In genomic region chr17:21079196-21079595, GRCh38 we compare ENCODE assay signal across 19 cellular contexts. TPM values are rescaled to one million over a fixed set of nuclear protein-coding genes. Genes with fewer than 3 reads are reported as not detected.
DNase-seq lines count a peak whose midpoint lies in the region; ATAC-seq and TF ChIP-seq lines count a peak whose summit lies in the region.
"Had no signal": no experiment of that assay in that cellular context is flagged by ENCODE, and none has a peak within 500 bp of the region (broad histone marks: within the 10 kb centered on the region; RNA-seq: fewer than 3 reads in every experiment).

No MANE protein-coding gene starts in this region.

- H3K36me3 ChIP-seq in BLaER1: no peaks in the 10 kb centered on the region
- no peaks in the 10 kb centered on the region for H3K36me3 ChIP-seq in neural progenitor cell
- H3K36me3 ChIP-seq in H7 (replicated peaks; ENCODE audit: control insufficient read depth, insufficient read depth, low read length): no peaks in the 10 kb centered on the region

- DNase-seq in cerebellar cortex (ENCODE audit: low spot score) (peak; percentile 51), neural progenitor cell (ENCODE audit: low spot score) (no peak), H7 (no peak)
- no peak for DNase-seq in stimulated activated effector memory CD8-positive, alpha-beta T cell treated with anti-CD3 and anti-CD28 coated beads, Interleukin-12 subunit alpha, Interleukin-12 subunit beta, amount 100 ng/mL, for 72 hours (ENCODE audit: low spot score in 2 of 2)
- DNase-seq: 8988T; Caco-2; CD4-positive, CD25-positive, alpha-beta regulatory T cell; CD8-positive, alpha-beta T cell; DMS153; DND-41; GDM1; GM23248; H9 had no signal

- H3K27me3 Mint-ChIP-seq in neural progenitor cell (ENCODE audit: insufficient read depth, low read depth): peaks cover 2% of the 10 kb centered on the region

- H3K4me3 ChIP-seq in BLaER1 (no peak overlapping the region), neural progenitor cell (no peak overlapping the region), H7 (ENCODE audit: insufficient read depth, low read depth, low read length) (no peak overlapping the region)
- H3K4me3 ChIP-seq: GM12878, GM23248 had no signal

- peak overlapping the region; percentile 69 for H3K27ac Mint-ChIP-seq in neural progenitor cell
- no peak overlapping the region for H3K27ac Mint-ChIP-seq in stimulated activated effector memory CD8-positive, alpha-beta T cell treated with anti-CD3 and anti-CD28 coated beads, Interleukin-12 subunit alpha, Interleukin-12 subunit beta, amount 100 ng/mL, for 72 hours
- H3K27ac Mint-ChIP-seq: CD4-positive, CD25-positive, alpha-beta regulatory T cell; CD8-positive, alpha-beta T cell; H9 had no signal

- no peak for ATAC-seq in stimulated activated effector memory CD8-positive, alpha-beta T cell treated with anti-CD3 and anti-CD28 coated beads, Interleukin-12 subunit alpha, Interleukin-12 subunit beta, amount 100 ng/mL, for 72 hours
- no peak for ATAC-seq in HG02678 (IDR thresholded peaks at IDR 0.05; ENCODE audit: unreplicated experiment)
- ATAC-seq in GM21528 (IDR thresholded peaks at IDR 0.05; ENCODE audit: low FRiP score, unreplicated experiment): no peak
- ATAC-seq: CD8-positive, alpha-beta T cell; GM12878; HCT116 had no signal

- H3K9ac ChIP-seq in BLaER1 (no peak overlapping the region), neural progenitor cell (no peak overlapping the region)
- H3K9ac ChIP-seq: GM23248 had no signal

- no peaks in the 10 kb centered on the region for H3K79me2 ChIP-seq in neural progenitor cell (ENCODE audit: low read depth)

- no peaks in the 10 kb centered on the region for H3K9me3 Mint-ChIP-seq in neural progenitor cell
- no peaks in the 10 kb centered on the region for H3K9me3 Mint-ChIP-seq in stimulated activated effector memory CD8-positive, alpha-beta T cell treated with anti-CD3 and anti-CD28 coated beads, Interleukin-12 subunit alpha, Interleukin-12 subunit beta, amount 100 ng/mL, for 72 hours
- H3K9me3 Mint-ChIP-seq: CD4-positive, CD25-positive, alpha-beta regulatory T cell; CD8-positive, alpha-beta T cell had no signal

- H3K27ac ChIP-seq in BLaER1 (no peak overlapping the region), neural progenitor cell (no peak overlapping the region)
- H3K27ac ChIP-seq: C4-2B, GM23248 had no signal

- peaks cover 25% of the 10 kb centered on the region for H3K4me1 ChIP-seq in BLaER1
- H3K4me1 ChIP-seq in neural progenitor cell: no peaks in the 10 kb centered on the region
- H3K4me1 ChIP-seq: Caco-2 had no signal

- H3K4me1 Mint-ChIP-seq in neural progenitor cell: peaks cover 20% of the 10 kb centered on the region
- no peaks in the 10 kb centered on the region for H3K4me1 Mint-ChIP-seq in stimulated activated effector memory CD8-positive, alpha-beta T cell treated with anti-CD3 and anti-CD28 coated beads, Interleukin-12 subunit alpha, Interleukin-12 subunit beta, amount 100 ng/mL, for 72 hours

- no peaks in the 10 kb centered on the region for H3K36me3 Mint-ChIP-seq in neural progenitor cell
- no peaks in the 10 kb centered on the region for H3K36me3 Mint-ChIP-seq in stimulated activated effector memory CD8-positive, alpha-beta T cell treated with anti-CD3 and anti-CD28 coated beads, Interleukin-12 subunit alpha, Interleukin-12 subunit beta, amount 100 ng/mL, for 72 hours
- H3K36me3 Mint-ChIP-seq: CD4-positive, CD25-positive, alpha-beta regulatory T cell; CD8-positive, alpha-beta T cell had no signal

- H4K20me1 ChIP-seq in BLaER1 (no peaks in the 10 kb centered on the region), neural progenitor cell (ENCODE audit: low read depth) (no peaks in the 10 kb centered on the region)

- H3K27me3 ChIP-seq in BLaER1 (no peaks in the 10 kb centered on the region), neural progenitor cell (no peaks in the 10 kb centered on the region), H7 (ENCODE audit: control insufficient read depth, insufficient read depth, low read length) (no peaks in the 10 kb centered on the region)

- H3F3A ChIP-seq in neural progenitor cell (ENCODE audit: low read depth): no peaks in the 10 kb centered on the region

- H2AFZ ChIP-seq in neural progenitor cell (replicated peaks): no peak overlapping the region
- H2AFZ ChIP-seq: GM23248 had no signal

- no peak for TF ChIP-seq CTCF in neural progenitor cell (IDR thresholded peaks at IDR 0.05)

- H3K4me2 ChIP-seq in BLaER1 (peak overlapping the region; percentile 44; the same call in 1 of the 2 replicates), neural progenitor cell (no peak overlapping the region)

- peaks cover 18% of the 10 kb centered on the region for H3K9me3 ChIP-seq in BLaER1
- H3K9me3 ChIP-seq in neural progenitor cell (ENCODE audit: low read depth): no peaks in the 10 kb centered on the region
- H3K9me3 ChIP-seq: Caco-2 had no signal

- no peak overlapping the region for H3K4me3 Mint-ChIP-seq in neural progenitor cell
- H3K4me3 Mint-ChIP-seq in stimulated activated effector memory CD8-positive, alpha-beta T cell treated with anti-CD3 and anti-CD28 coated beads, Interleukin-12 subunit alpha, Interleukin-12 subunit beta, amount 100 ng/mL, for 72 hours: no peak overlapping the region
- H3K4me3 Mint-ChIP-seq: CD4-positive, CD25-positive, alpha-beta regulatory T cell; CD8-positive, alpha-beta T cell; H9 had no signal

RNA-seq across cellular contexts. Expression of gene USP22, which starts 36.4 kb away (rescaled TPM):
- total RNA-seq in neural progenitor cell (ENCODE audit: low replicate concordance): 192 and 244 TPM in 2 replicates
- total RNA-seq in H7 (2014; rRNA removed; shearing (Covaris generic)): 432 and 539 TPM in 2 replicates

RNA-seq across cellular contexts. Expression of gene DHRS7B, which starts 47.6 kb away (rescaled TPM):
- 21.6 and 29.9 TPM in 2 replicates for total RNA-seq in neural progenitor cell (ENCODE audit: low replicate concordance)
- 31.8 and 54.6 TPM in 2 replicates for total RNA-seq in H7 (2014; rRNA removed; shearing (Covaris generic))
